Comparison of ENCODE assay signal across 7 cellular contexts in genomic region chr18:12839057-12839525, GRCh38. TPM values are rescaled to one million over a fixed set of nuclear protein-coding genes. Genes with fewer than 3 reads are reported as not detected.
DNase-seq lines count a peak whose midpoint lies in the region; ATAC-seq and TF ChIP-seq lines count a peak whose summit lies in the region.

No MANE protein-coding gene starts in this region.

- WGBS in suprapubic skin: 44% methylated on average over 2 of the region's 2 CpGs
- 28% methylated on average over 2 of the region's 2 CpGs for WGBS in prostate gland

- ATAC-seq in GM18907 (IDR thresholded peaks at IDR 0.05; ENCODE audit: unreplicated experiment) (peak; percentile 52), HG02759 (IDR thresholded peaks at IDR 0.05; ENCODE audit: unreplicated experiment) (peak; percentile 45), esophagus mucosa (peak; percentile 65)

- TF ChIP-seq CTCF in suprapubic skin (IDR thresholded peaks at IDR 0.05): no peak
- TF ChIP-seq CTCF in prostate gland (IDR thresholded peaks at IDR 0.05): no peak

- no peak for TF ChIP-seq POLR2A in suprapubic skin (IDR thresholded peaks at IDR 0.05)
- TF ChIP-seq POLR2A in prostate gland (IDR thresholded peaks at IDR 0.05): no peak

- H3K36me3 ChIP-seq in suprapubic skin: peaks cover 8% of the 10 kb centered on the region
- no peaks in the 10 kb centered on the region for H3K36me3 ChIP-seq in prostate gland

- TF ChIP-seq EP300 in suprapubic skin (IDR thresholded peaks at IDR 0.05): no peak

- H3K27me3 ChIP-seq in suprapubic skin: no peaks in the 10 kb centered on the region
- no peaks in the 10 kb centered on the region for H3K27me3 ChIP-seq in prostate gland (replicated peaks; ENCODE audit: insufficient read depth)

- H3K27ac ChIP-seq in suprapubic skin (peak overlapping the region; percentile 49), prostate gland (peak overlapping the region in 1 of 2 donors; percentile 30)

- intact Hi-C loops in prostate gland (cut with DNase I): no loop called here

- H3K4me1 ChIP-seq in suprapubic skin: peaks cover 24% of the 10 kb centered on the region
- H3K4me1 ChIP-seq in prostate gland (replicated peaks): no peaks in the 10 kb centered on the region

- H3K9me3 ChIP-seq in suprapubic skin: no peaks in the 10 kb centered on the region
- H3K9me3 ChIP-seq in prostate gland: no peaks in the 10 kb centered on the region

- DNase-seq in NOMO-1 treated with DMSO at 0.1 percent for 48 hours (lab: John Stamatoyannopoulos, UW; ENCODE audit: unreplicated experiment): peak; percentile 96
- DNase-seq in suprapubic skin (ENCODE audit: low spot score in 2 of 2): no peak
- DNase-seq in prostate gland (ENCODE audit: low spot score): no peak
- no peak for DNase-seq in mucosa of gallbladder (ENCODE audit: low spot score)

- no peak overlapping the region for H3K4me3 ChIP-seq in suprapubic skin
- no peak overlapping the region for H3K4me3 ChIP-seq in prostate gland

RNA-seq across cellular contexts. Expression of gene PTPN2, which starts 44.9 kb away (rescaled TPM):
- total RNA-seq in esophagus mucosa (24.9 TPM), suprapubic skin (10 to 100 TPM; 36.9 to 49.2 (median 38.7) TPM), prostate gland (10 to 100 TPM; 25.0 to 34.0 TPM), mucosa of gallbladder (31.0 TPM)
